In genomic region chr3:194262345-194263305, GRCh38 we compare ENCODE assay signal across 21 cellular contexts.
"Had no signal": no experiment of that assay in that cellular context is flagged by ENCODE, and none has a peak within 500 bp of the region (broad histone marks: within the 10 kb centered on the region; RNA-seq: fewer than 3 reads in every experiment).

No MANE protein-coding gene starts in this region.

- H3K9me3 ChIP-seq: suprapubic skin had no signal

- H3K27ac ChIP-seq: esophagus muscularis mucosa, suprapubic skin, tibial artery, WERI-Rb-1 had no signal

- H3K27me3 Mint-ChIP-seq: activated naive CD8-positive, alpha-beta T cell; activated T-cell treated with anti-CD3 and anti-CD28 coated beads, Interleukin-2, amount 50 U/mL, for 24 hours had no signal

- H3K36me3 Mint-ChIP-seq: natural killer cell had no signal

- ATAC-seq: natural killer cell, right cardiac atrium had no signal

- FAIRE-seq: urothelium cell line had no signal

- H3K27me3 ChIP-seq: esophagus muscularis mucosa, suprapubic skin, tibial artery had no signal

- H3K4me3 ChIP-seq: esophagus muscularis mucosa, SK-N-MC, suprapubic skin, tibial artery had no signal

- H3K27ac Mint-ChIP-seq: activated CD4-positive, alpha-beta memory T cell treated with anti-CD3 and anti-CD28 coated beads, Interleukin-2, amount 10 ng/mL, durations not matched to agents 7 days and 5 days; activated CD4-positive, alpha-beta T cell treated with anti-CD3 and anti-CD28 coated beads, Interleukin-2, amount 10 ng/mL, durations not matched to agents 7 days and 5 days; activated naive CD8-positive, alpha-beta T cell; activated T-cell treated with anti-CD3 and anti-CD28 coated beads, Interleukin-2, amount 50 U/mL, for 24 hours; natural killer cell; T-helper 1 cell treated with Interleukin-12 subunit alpha and Interleukin-12 subunit beta and Interleukin-4 antibody, amounts not matched to agents 30 μg/mL and 1 μg/mL, for 36 hours had no signal

- DNase-seq: activated CD4-positive, alpha-beta memory T cell treated with anti-CD3 and anti-CD28 coated beads, Interleukin-2, amount 10 ng/mL, durations not matched to agents 7 days and 5 days; activated CD4-positive, alpha-beta T cell treated with anti-CD3 and anti-CD28 coated beads for 1 hour; activated CD4-positive, alpha-beta T cell treated with anti-CD3 and anti-CD28 coated beads, Interleukin-2, amount 10 ng/mL, durations not matched to agents 7 days and 5 days; activated CD8-positive, alpha-beta memory T cell treated with anti-CD3 and anti-CD28 coated beads, Interleukin-2, amount 50 U/mL, for 48 hours; activated T-cell treated with anti-CD3 and anti-CD28 coated beads, Interleukin-2, amount 50 U/mL, for 24 hours; anterior cingulate cortex; foreskin melanocyte; mammary epithelial cell; natural killer cell; right cardiac atrium; stimulated activated naive CD4-positive, alpha-beta T cell; SW 1271; T1000; WERI-Rb-1 had no signal

- H3K9me3 Mint-ChIP-seq: natural killer cell had no signal

- H3K4me3 Mint-ChIP-seq: activated CD4-positive, alpha-beta memory T cell treated with anti-CD3 and anti-CD28 coated beads, Interleukin-2, amount 10 ng/mL, durations not matched to agents 7 days and 5 days; activated CD4-positive, alpha-beta T cell treated with anti-CD3 and anti-CD28 coated beads, Interleukin-2, amount 10 ng/mL, durations not matched to agents 7 days and 5 days; activated naive CD8-positive, alpha-beta T cell; activated T-cell treated with anti-CD3 and anti-CD28 coated beads, Interleukin-2, amount 50 U/mL, for 24 hours; natural killer cell; T-helper 1 cell treated with Interleukin-12 subunit alpha and Interleukin-12 subunit beta and Interleukin-4 antibody, amounts not matched to agents 30 μg/mL and 1 μg/mL, for 36 hours had no signal

- H3K36me3 ChIP-seq: esophagus muscularis mucosa, suprapubic skin, WERI-Rb-1 had no signal
